In the genomic region with DNA sequence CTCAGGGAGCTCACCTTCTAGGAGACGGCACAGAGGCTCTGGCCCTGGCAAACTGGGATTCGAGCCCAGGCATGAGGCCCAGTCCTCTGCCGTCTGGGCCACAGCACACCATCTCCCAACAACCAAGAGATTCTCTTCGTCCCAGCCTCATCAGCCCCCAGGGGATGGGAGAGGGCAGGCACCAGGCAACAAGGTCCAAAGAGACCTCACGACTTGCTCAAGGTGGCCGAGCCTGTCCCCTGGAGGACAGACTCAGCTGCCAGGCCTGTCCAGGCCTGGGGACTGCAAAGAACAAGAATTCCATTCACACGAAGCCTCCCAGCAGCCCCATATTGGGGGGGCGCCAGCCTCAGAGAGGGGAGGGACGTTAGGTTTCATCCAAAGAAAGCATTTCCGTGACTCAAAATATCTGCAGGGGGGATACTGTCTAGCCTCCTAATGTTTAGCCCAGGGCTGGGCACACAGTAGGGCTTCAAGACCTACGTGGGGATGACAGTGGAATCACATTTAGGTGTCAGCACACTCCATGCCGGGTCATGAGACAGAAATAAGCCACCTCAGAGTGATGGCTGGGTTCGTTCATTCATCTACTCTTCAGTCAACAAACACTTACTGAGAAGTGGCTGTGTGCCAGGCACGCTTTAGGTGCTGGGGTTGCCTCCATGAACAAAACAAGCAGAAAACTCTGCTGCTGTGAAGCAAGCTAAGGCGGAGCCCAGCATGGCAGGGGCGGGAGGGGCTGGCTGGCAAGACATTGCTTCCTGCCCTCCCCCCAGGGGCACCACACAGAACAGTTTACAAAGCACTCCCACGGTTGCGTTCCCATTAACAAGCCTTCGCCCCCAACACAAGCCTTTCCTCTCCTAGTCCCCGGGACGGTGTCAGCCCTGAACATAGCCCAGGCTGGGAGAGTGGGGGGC, we compare ENCODE assay signal across 1 cellular context.
TF ChIP-seq lines count a peak whose summit lies in the region.

No MANE protein-coding gene starts in this region.

TF ChIP-seq in HepG2, 621 proteins besides CTCF, POLR2A, EP300 and RAD21 (continued from another document):
- TF ChIP-seq, protein P1, sequence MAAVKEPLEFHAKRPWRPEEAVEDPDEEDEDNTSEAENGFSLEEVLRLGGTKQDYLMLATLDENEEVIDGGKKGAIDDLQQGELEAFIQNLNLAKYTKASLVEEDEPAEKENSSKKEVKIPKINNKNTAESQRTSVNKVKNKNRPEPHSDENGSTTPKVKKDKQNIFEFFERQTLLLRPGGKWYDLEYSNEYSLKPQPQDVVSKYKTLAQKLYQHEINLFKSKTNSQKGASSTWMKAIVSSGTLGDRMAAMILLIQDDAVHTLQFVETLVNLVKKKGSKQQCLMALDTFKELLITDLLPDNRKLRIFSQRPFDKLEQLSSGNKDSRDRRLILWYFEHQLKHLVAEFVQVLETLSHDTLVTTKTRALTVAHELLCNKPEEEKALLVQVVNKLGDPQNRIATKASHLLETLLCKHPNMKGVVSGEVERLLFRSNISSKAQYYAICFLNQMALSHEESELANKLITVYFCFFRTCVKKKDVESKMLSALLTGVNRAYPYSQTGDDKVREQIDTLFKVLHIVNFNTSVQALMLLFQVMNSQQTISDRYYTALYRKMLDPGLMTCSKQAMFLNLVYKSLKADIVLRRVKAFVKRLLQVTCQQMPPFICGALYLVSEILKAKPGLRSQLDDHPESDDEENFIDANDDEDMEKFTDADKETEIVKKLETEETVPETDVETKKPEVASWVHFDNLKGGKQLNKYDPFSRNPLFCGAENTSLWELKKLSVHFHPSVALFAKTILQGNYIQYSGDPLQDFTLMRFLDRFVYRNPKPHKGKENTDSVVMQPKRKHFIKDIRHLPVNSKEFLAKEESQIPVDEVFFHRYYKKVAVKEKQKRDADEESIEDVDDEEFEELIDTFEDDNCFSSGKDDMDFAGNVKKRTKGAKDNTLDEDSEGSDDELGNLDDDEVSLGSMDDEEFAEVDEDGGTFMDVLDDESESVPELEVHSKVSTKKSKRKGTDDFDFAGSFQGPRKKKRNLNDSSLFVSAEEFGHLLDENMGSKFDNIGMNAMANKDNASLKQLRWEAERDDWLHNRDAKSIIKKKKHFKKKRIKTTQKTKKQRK (IDR thresholded peaks at IDR 0.05; ENCODE audit: low read length): no peak
- no peak for TF ChIP-seq ZNF746 (CRISPR knock-in tag; IDR thresholded peaks at IDR 0.05)
